ENCODE assay signal across 8 cellular contexts in the genomic region with DNA sequence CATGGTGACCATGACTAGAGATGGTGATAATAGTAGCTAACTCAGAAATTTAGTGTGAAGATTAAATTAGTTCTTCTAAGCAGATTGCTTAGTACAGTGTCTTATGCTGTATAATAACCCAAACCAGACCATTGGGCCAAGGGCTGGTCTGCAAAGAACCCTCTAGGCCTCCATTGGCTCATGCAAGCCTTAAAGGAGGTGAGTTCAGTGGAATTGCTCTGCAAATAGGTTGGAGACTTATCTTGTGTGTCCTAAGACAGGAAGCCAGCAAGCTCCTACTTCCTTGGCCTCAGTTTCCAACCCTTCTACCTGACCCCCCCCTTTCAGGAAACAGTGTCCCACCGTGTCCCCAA. TPM values are rescaled to one million over a fixed set of nuclear protein-coding genes. Genes with fewer than 3 reads are reported as not detected.
DNase-seq lines count a peak whose midpoint lies in the region; ATAC-seq and TF ChIP-seq lines count a peak whose summit lies in the region.

No MANE protein-coding gene starts in this region.

- H2AFZ ChIP-seq in SK-N-SH (ENCODE audit: low read depth) = no peak overlapping the region

- peaks cover 23% of the 10 kb centered on the region for H4K20me1 ChIP-seq in SK-N-SH (ENCODE audit: insufficient read depth)

- 70% methylated on average over 1 of the region's 1 CpG for WGBS in SK-N-SH (ENCODE audit: low lambda C conversion rate)
- 0% methylated on average over 1 of the region's 1 CpG for WGBS in suprapubic skin

- TF ChIP-seq EP300 in SK-N-SH (IDR thresholded peaks at IDR 0.05; ENCODE audit: borderline replicate concordance in 1 of 2, low read depth in 1 of 2, low read length in 1 of 2) = no peak
- no peak for TF ChIP-seq EP300 in suprapubic skin (IDR thresholded peaks at IDR 0.05)

- H3K4me2 ChIP-seq in SK-N-SH = peak overlapping the region; percentile 94

- POLR2A ChIA-PET in SK-N-SH (lab: Yijun Ruan, JAX) = interaction anchor here (1.2 kb wide), 1 partner anchor 45 kb away, joined by 3 read pairs; no protein-coding TSS in a partner anchor

- H3F3A ChIP-seq in SK-N-SH (replicated peaks; ENCODE audit: insufficient read depth) = peaks cover 32% of the 10 kb centered on the region

- peaks cover 40% of the 10 kb centered on the region for H3K79me2 ChIP-seq in SK-N-SH (ENCODE audit: insufficient read depth)

- H3K27me3 ChIP-seq in SK-N-SH (ENCODE audit: insufficient read depth) (no peaks in the 10 kb centered on the region), left lung (no peaks in the 10 kb centered on the region), suprapubic skin (no peaks in the 10 kb centered on the region)

- H3K27ac Mint-ChIP-seq in activated naive CD8-positive, alpha-beta T cell = peak overlapping the region; percentile 99

- peaks cover 71% of the 10 kb centered on the region for H3K4me1 Mint-ChIP-seq in activated naive CD8-positive, alpha-beta T cell (ENCODE audit: low read depth)

- ATAC-seq in SK-N-SH treated with all-trans-retinoic acid at 6 μM for 48 hours = no peak
- ATAC-seq in left lung = no peak
- no peak for ATAC-seq in HG03571 (IDR thresholded peaks at IDR 0.05; ENCODE audit: unreplicated experiment)

- TF ChIP-seq CTCF in SK-N-SH (IDR thresholded peaks at IDR 0.05) (no peak), left lung (IDR thresholded peaks at IDR 0.05) (no peak), suprapubic skin (IDR thresholded peaks at IDR 0.05) (no peak)

- TF ChIP-seq RAD21 in SK-N-SH (IDR thresholded peaks at IDR 0.05; ENCODE audit: low read length) = no peak

- H3K9ac ChIP-seq in SK-N-SH = peak overlapping the region; percentile 77

- H3K36me3 Mint-ChIP-seq in activated naive CD8-positive, alpha-beta T cell = no peaks in the 10 kb centered on the region

- no peak for TF ChIP-seq POLR2A in suprapubic skin (IDR thresholded peaks at IDR 0.05)

- H3K4me1 ChIP-seq in SK-N-SH (ENCODE audit: control insufficient read depth in 1 of 2, insufficient read depth in 2 of 2, low read depth in 1 of 2, low read length in 1 of 2) (peaks cover 45 to 63% of the 10 kb centered on the region in 2 experiments), left lung (peaks cover 48 to 69% of the 10 kb centered on the region in 2 donors), suprapubic skin (peaks cover 68% of the 10 kb centered on the region)

- H3K27ac ChIP-seq in SK-N-SH (ENCODE audit: low read depth in 2 of 2, low read length in 1 of 2) = peak overlapping the region; percentile 98 to 100
- peak overlapping the region; percentile 98 to 100 for H3K27ac ChIP-seq in left lung
- H3K27ac ChIP-seq in suprapubic skin = peak overlapping the region; percentile 100

- DNase-seq in SK-N-SH (no peak), left lung (peak in 1 of 2 donors; percentile 11), suprapubic skin (ENCODE audit: low spot score in 2 of 2) (no peak), kidney glomerular epithelial cell (lab: John Stamatoyannopoulos, UW) (no peak), activated gamma-delta T cell treated with Interleukin-2 at 50 U/mL for 16 hours (no peak)

- H3K27me3 Mint-ChIP-seq in activated naive CD8-positive, alpha-beta T cell = no peaks in the 10 kb centered on the region

- H3K9me3 ChIP-seq in SK-N-SH = no peaks in the 10 kb centered on the region
- H3K9me3 ChIP-seq in left lung = no peaks in the 10 kb centered on the region
- no peaks in the 10 kb centered on the region for H3K9me3 ChIP-seq in suprapubic skin

- no peak overlapping the region for H3K4me3 ChIP-seq in SK-N-SH (ENCODE audit: low read depth in 2 of 2, low read length in 1 of 2)
- H3K4me3 ChIP-seq in left lung = peak overlapping the region in 1 of 2 donors; percentile 99
- H3K4me3 ChIP-seq in suprapubic skin = peak overlapping the region; percentile 23

- no peaks in the 10 kb centered on the region for H3K9me3 Mint-ChIP-seq in activated naive CD8-positive, alpha-beta T cell (ENCODE audit: low read depth)

- no peaks in the 10 kb centered on the region for H3K36me3 ChIP-seq in SK-N-SH (replicated peaks in 1 of 2; ENCODE audit: control insufficient read depth in 1 of 2, insufficient read depth in 2 of 2, low read length in 1 of 2)
- H3K36me3 ChIP-seq in left lung = no peaks in the 10 kb centered on the region
- H3K36me3 ChIP-seq in suprapubic skin = no peaks in the 10 kb centered on the region

- H3K4me3 Mint-ChIP-seq in activated naive CD8-positive, alpha-beta T cell = peak overlapping the region; percentile 80

- intact Hi-C loops in left lung (cut with DNase I) = no loop called here

- CTCF ChIA-PET in SK-N-SH (lab: Yijun Ruan, JAX) = interaction anchor here (1.0 to 7.3 kb wide), 9 partner anchors 14 to 157 kb away, joined by 3 to 47 read pairs (median 5); no protein-coding TSS in a partner anchor

- no peaks in the 10 kb centered on the region for H3K9me2 ChIP-seq in SK-N-SH

TF ChIP-seq in SK-N-SH, 30 proteins besides CTCF, POLR2A, EP300 and RAD21:
- TF ChIP-seq TAF1 (IDR thresholded peaks at IDR 0.05; ENCODE audit: borderline replicate concordance, low read depth, low read length) (no peak), RCOR1 (IDR thresholded peaks at IDR 0.05; ENCODE audit: low read length) (no peak), GABPA (IDR thresholded peaks at IDR 0.05; ENCODE audit: low read depth) (no peak), EZH2phosphoT487 (IDR thresholded peaks at IDR 0.05; ENCODE audit: borderline replicate concordance, low read depth) (no peak), RFX5 (IDR thresholded peaks at IDR 0.05; ENCODE audit: low read length) (no peak), POLR2AphosphoS5 (IDR thresholded peaks at IDR 0.05; ENCODE audit: low read depth, low read length) (no peak), JUND (IDR thresholded peaks at IDR 0.05) (no peak)
- TF ChIP-seq, protein P1, sequence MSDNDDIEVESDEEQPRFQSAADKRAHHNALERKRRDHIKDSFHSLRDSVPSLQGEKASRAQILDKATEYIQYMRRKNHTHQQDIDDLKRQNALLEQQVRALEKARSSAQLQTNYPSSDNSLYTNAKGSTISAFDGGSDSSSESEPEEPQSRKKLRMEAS (IDR thresholded peaks at IDR 0.05; ENCODE audit: low read depth) = no peak
- TF ChIP-seq, protein P2, sequence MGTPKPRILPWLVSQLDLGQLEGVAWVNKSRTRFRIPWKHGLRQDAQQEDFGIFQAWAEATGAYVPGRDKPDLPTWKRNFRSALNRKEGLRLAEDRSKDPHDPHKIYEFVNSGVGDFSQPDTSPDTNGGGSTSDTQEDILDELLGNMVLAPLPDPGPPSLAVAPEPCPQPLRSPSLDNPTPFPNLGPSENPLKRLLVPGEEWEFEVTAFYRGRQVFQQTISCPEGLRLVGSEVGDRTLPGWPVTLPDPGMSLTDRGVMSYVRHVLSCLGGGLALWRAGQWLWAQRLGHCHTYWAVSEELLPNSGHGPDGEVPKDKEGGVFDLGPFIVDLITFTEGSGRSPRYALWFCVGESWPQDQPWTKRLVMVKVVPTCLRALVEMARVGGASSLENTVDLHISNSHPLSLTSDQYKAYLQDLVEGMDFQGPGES (IDR thresholded peaks at IDR 0.05; ENCODE audit: low read depth, low read length) = no peak
- TF ChIP-seq, protein P3, sequence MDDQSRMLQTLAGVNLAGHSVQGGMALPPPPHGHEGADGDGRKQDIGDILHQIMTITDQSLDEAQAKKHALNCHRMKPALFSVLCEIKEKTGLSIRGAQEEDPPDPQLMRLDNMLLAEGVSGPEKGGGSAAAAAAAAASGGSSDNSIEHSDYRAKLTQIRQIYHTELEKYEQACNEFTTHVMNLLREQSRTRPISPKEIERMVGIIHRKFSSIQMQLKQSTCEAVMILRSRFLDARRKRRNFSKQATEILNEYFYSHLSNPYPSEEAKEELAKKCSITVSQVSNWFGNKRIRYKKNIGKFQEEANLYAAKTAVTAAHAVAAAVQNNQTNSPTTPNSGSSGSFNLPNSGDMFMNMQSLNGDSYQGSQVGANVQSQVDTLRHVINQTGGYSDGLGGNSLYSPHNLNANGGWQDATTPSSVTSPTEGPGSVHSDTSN (IDR thresholded peaks at IDR 0.05) = no peak

TF ChIP-seq in SK-N-SH treated with all-trans-retinoic acid at 6 μM for 48 hours, 23 proteins besides CTCF, POLR2A, EP300 and RAD21 (continues in another document):
- no peak for TF ChIP-seq GLIS3 (CRISPR knock-in tag; IDR thresholded peaks at IDR 0.05)
- TF ChIP-seq, protein P4, sequence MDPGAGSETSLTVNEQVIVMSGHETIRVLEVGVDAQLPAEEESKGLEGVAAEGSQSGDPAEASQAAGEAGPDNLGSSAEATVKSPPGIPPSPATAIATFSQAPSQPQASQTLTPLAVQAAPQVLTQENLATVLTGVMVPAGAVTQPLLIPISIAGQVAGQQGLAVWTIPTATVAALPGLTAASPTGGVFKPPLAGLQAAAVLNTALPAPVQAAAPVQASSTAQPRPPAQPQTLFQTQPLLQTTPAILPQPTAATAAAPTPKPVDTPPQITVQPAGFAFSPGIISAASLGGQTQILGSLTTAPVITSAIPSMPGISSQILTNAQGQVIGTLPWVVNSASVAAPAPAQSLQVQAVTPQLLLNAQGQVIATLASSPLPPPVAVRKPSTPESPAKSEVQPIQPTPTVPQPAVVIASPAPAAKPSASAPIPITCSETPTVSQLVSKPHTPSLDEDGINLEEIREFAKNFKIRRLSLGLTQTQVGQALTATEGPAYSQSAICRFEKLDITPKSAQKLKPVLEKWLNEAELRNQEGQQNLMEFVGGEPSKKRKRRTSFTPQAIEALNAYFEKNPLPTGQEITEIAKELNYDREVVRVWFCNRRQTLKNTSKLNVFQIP (CRISPR knock-in tag; IDR thresholded peaks at IDR 0.05; ENCODE audit: borderline replicate concordance, low read depth) = no peak
- TF ChIP-seq SNAI2 (CRISPR knock-in tag; IDR thresholded peaks at IDR 0.05) = no peak
- no peak for TF ChIP-seq ZFP30 (CRISPR knock-in tag; IDR thresholded peaks at IDR 0.05)
- no peak for TF ChIP-seq PPARA (CRISPR knock-in tag; IDR thresholded peaks at IDR 0.05; ENCODE audit: borderline replicate concordance)
- TF ChIP-seq, protein P5, sequence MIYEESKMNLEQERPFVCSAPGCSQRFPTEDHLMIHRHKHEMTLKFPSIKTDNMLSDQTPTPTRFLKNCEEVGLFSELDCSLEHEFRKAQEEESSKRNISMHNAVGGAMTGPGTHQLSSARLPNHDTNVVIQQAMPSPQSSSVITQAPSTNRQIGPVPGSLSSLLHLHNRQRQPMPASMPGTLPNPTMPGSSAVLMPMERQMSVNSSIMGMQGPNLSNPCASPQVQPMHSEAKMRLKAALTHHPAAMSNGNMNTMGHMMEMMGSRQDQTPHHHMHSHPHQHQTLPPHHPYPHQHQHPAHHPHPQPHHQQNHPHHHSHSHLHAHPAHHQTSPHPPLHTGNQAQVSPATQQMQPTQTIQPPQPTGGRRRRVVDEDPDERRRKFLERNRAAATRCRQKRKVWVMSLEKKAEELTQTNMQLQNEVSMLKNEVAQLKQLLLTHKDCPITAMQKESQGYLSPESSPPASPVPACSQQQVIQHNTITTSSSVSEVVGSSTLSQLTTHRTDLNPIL (CRISPR knock-in tag; IDR thresholded peaks at IDR 0.05; ENCODE audit: low read depth) = no peak

RNA-seq across cellular contexts. Expression of a gene that starts 1.8 kb away (rescaled TPM):
- polyA plus RNA-seq in SK-N-SH (2012; rRNA removed) = 14.3 and 16.0 TPM in 2 replicates
- polyA plus RNA-seq in SK-N-SH (2012; cell fraction: cytosol; rRNA removed) = 10.5 and 12.4 TPM in 2 replicates
- 38.6 and 41.0 TPM in 2 replicates for polyA plus RNA-seq in SK-N-SH (2012; cell fraction: nucleus; rRNA removed)
- total RNA-seq in left lung = 10 to 100 TPM; 45.4 to 52.8 TPM
- 10 to 100 TPM; 61.7 to 73.5 (median 67.1) TPM for total RNA-seq in suprapubic skin
